37 cellular contexts compared by ENCODE assay signal in the genomic region with DNA sequence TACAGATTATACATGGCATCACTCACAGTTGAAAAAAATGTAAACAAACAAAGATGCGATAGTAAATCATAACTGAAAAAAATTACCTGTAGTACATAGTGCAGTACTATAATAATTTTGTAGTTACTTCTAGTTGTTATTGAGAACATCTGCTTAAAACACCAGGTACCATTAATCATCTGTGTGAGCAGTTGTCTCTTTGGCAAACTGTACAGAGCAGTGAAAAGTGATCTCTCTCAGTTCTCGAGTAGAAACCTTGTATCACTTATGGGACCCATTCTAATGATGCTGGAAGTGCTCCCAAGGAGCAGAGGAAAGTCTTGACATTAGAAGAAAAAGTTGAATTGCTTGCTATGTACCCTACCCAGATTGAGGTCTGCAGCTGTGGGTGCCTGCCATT.
"Had no signal": no experiment of that assay in that cellular context is flagged by ENCODE, and none has a peak within 500 bp of the region (broad histone marks: within the 10 kb centered on the region; RNA-seq: fewer than 3 reads in every experiment).

No MANE protein-coding gene starts in this region.

- H3K27me3 Mint-ChIP-seq: activated B cell treated with CpG ODN at 0.5 μM for 24 hours; activated CD4-positive, alpha-beta memory T cell treated with anti-CD3 and anti-CD28 coated beads, Interleukin-2, amount 10 ng/mL, durations not matched to agents 7 days and 5 days; activated CD8-positive, alpha-beta memory T cell treated with anti-CD3 and anti-CD28 coated beads, Interleukin-2, amount 10 ng/mL, durations not matched to agents 7 days and 5 days; activated naive CD4-positive, alpha-beta T cell treated with anti-CD3 and anti-CD28 coated beads, Interleukin-2, amount 10 ng/mL, durations not matched to agents 7 days and 5 days; activated naive CD8-positive, alpha-beta T cell; activated naive CD8-positive, alpha-beta T cell treated with anti-CD3 and anti-CD28 coated beads, Interleukin-2, amount 50 U/mL, for 24 hours; central memory CD8-positive, alpha-beta T cell had no signal

- H3K4me3 Mint-ChIP-seq: activated B cell treated with CpG ODN at 0.5 μM for 24 hours; activated CD4-positive, alpha-beta memory T cell treated with anti-CD3 and anti-CD28 coated beads, Interleukin-2, amount 10 ng/mL, durations not matched to agents 7 days and 5 days; activated CD8-positive, alpha-beta memory T cell treated with anti-CD3 and anti-CD28 coated beads, Interleukin-2, amount 10 ng/mL, durations not matched to agents 7 days and 5 days; activated naive CD4-positive, alpha-beta T cell treated with anti-CD3 and anti-CD28 coated beads, Interleukin-2, amount 10 ng/mL, durations not matched to agents 7 days and 5 days; activated naive CD8-positive, alpha-beta T cell; activated naive CD8-positive, alpha-beta T cell treated with anti-CD3 and anti-CD28 coated beads, Interleukin-2, amount 50 U/mL, for 24 hours; central memory CD8-positive, alpha-beta T cell had no signal

- H3K9me3 ChIP-seq: MG63, Peyer's patch, SJSA1 had no signal

- H3K36me3 ChIP-seq: cardiac muscle cell, MG63, Peyer's patch, SJSA1 had no signal

- DNase-seq: activated B cell treated with CpG ODN at 0.5 μM for 24 hours; activated CD4-positive, alpha-beta memory T cell treated with anti-CD3 and anti-CD28 coated beads, Interleukin-2, amount 10 ng/mL, durations not matched to agents 7 days and 5 days; activated CD4-positive, alpha-beta T cell treated with anti-CD3 and anti-CD28 coated beads for 4 hours; activated CD4-positive, alpha-beta T cell treated with anti-CD3 and anti-CD28 coated beads, Interleukin-2, amount 50 U/mL, for 1 hour; activated CD4-positive, CD25-positive, alpha-beta regulatory T cell treated with anti-CD3 and anti-CD28 coated beads, Interleukin-2, amount 50 U/mL, for 72 hours; activated CD8-positive, alpha-beta memory T cell treated with anti-CD3 and anti-CD28 coated beads for 24 hours; activated CD8-positive, alpha-beta memory T cell treated with anti-CD3 and anti-CD28 coated beads, Interleukin-2, amount 10 ng/mL, durations not matched to agents 7 days and 5 days; activated CD8-positive, alpha-beta memory T cell treated with anti-CD3 and anti-CD28 coated beads, Interleukin-2, amount 50 U/mL, for 48 hours; activated effector memory CD4-positive, alpha-beta T cell treated with Interleukin-2 at 50 U/mL for 16 hours; activated naive CD4-positive, alpha-beta T cell treated with anti-CD3 and anti-CD28 coated beads, Interleukin-2, amount 10 ng/mL, durations not matched to agents 7 days and 5 days; activated naive CD8-positive, alpha-beta T cell treated with anti-CD3 and anti-CD28 coated beads, Interleukin-2, amount 50 U/mL, for 24 hours; activated T-cell treated with anti-CD3 and anti-CD28 coated beads, Interleukin-2, amount 50 U/mL, for 48 hours; aorta; Karpas-422; KBM-7; MG63; NCI-H1048; NCI-H1436 treated with DMSO at 0.1 percent for 48 hours; NCI-H1694 treated with DMSO at 0.1 percent for 48 hours; NCI-H2029 treated with DMSO at 0.1 percent for 48 hours; NCI-H2107; NCI-H510A; NCI-H526; NCI-H774; PC-3; RPMI8226; SHP77 treated with DMSO at 0.1 percent for 48 hours; SW 1271; T-helper 1 cell; T-helper 2 cell; T-helper 9 cell had no signal

- H3K9me3 Mint-ChIP-seq: activated B cell treated with CpG ODN at 0.5 μM for 24 hours; activated CD4-positive, alpha-beta memory T cell treated with anti-CD3 and anti-CD28 coated beads, Interleukin-2, amount 10 ng/mL, durations not matched to agents 7 days and 5 days; activated naive CD4-positive, alpha-beta T cell treated with anti-CD3 and anti-CD28 coated beads, Interleukin-2, amount 10 ng/mL, durations not matched to agents 7 days and 5 days; activated naive CD8-positive, alpha-beta T cell treated with anti-CD3 and anti-CD28 coated beads, Interleukin-2, amount 50 U/mL, for 24 hours; central memory CD8-positive, alpha-beta T cell had no signal

- H3K4me1 ChIP-seq: Peyer's patch had no signal

- ATAC-seq: activated CD8-positive, alpha-beta memory T cell treated with anti-CD3 and anti-CD28 coated beads, Interleukin-2, amount 10 ng/mL, durations not matched to agents 7 days and 5 days; activated naive CD8-positive, alpha-beta T cell treated with anti-CD3 and anti-CD28 coated beads, Interleukin-2, amount 50 U/mL, for 24 hours; PC-3 had no signal

- H3K27me3 ChIP-seq: cardiac muscle cell, MG63, Peyer's patch, SJSA1 had no signal

- H3K4me1 Mint-ChIP-seq: activated B cell treated with CpG ODN at 0.5 μM for 24 hours; activated CD4-positive, alpha-beta memory T cell treated with anti-CD3 and anti-CD28 coated beads, Interleukin-2, amount 10 ng/mL, durations not matched to agents 7 days and 5 days; activated naive CD4-positive, alpha-beta T cell treated with anti-CD3 and anti-CD28 coated beads, Interleukin-2, amount 10 ng/mL, durations not matched to agents 7 days and 5 days; activated naive CD8-positive, alpha-beta T cell treated with anti-CD3 and anti-CD28 coated beads, Interleukin-2, amount 50 U/mL, for 24 hours; central memory CD8-positive, alpha-beta T cell had no signal

- H3K36me3 Mint-ChIP-seq: activated CD8-positive, alpha-beta memory T cell treated with anti-CD3 and anti-CD28 coated beads, Interleukin-2, amount 10 ng/mL, durations not matched to agents 7 days and 5 days; activated naive CD4-positive, alpha-beta T cell treated with anti-CD3 and anti-CD28 coated beads, Interleukin-2, amount 10 ng/mL, durations not matched to agents 7 days and 5 days; activated naive CD8-positive, alpha-beta T cell had no signal

- H3K4me3 ChIP-seq: cardiac muscle cell, MG63, Peyer's patch, SJSA1 had no signal

- H3K27ac ChIP-seq: cardiac muscle cell, Peyer's patch, SJSA1, VCaP had no signal

- H3K27ac Mint-ChIP-seq: activated B cell treated with CpG ODN at 0.5 μM for 24 hours; activated CD4-positive, alpha-beta memory T cell treated with anti-CD3 and anti-CD28 coated beads, Interleukin-2, amount 10 ng/mL, durations not matched to agents 7 days and 5 days; activated CD8-positive, alpha-beta memory T cell treated with anti-CD3 and anti-CD28 coated beads, Interleukin-2, amount 10 ng/mL, durations not matched to agents 7 days and 5 days; activated naive CD4-positive, alpha-beta T cell treated with anti-CD3 and anti-CD28 coated beads, Interleukin-2, amount 10 ng/mL, durations not matched to agents 7 days and 5 days; activated naive CD8-positive, alpha-beta T cell; activated naive CD8-positive, alpha-beta T cell treated with anti-CD3 and anti-CD28 coated beads, Interleukin-2, amount 50 U/mL, for 24 hours had no signal
